In the genomic region with DNA sequence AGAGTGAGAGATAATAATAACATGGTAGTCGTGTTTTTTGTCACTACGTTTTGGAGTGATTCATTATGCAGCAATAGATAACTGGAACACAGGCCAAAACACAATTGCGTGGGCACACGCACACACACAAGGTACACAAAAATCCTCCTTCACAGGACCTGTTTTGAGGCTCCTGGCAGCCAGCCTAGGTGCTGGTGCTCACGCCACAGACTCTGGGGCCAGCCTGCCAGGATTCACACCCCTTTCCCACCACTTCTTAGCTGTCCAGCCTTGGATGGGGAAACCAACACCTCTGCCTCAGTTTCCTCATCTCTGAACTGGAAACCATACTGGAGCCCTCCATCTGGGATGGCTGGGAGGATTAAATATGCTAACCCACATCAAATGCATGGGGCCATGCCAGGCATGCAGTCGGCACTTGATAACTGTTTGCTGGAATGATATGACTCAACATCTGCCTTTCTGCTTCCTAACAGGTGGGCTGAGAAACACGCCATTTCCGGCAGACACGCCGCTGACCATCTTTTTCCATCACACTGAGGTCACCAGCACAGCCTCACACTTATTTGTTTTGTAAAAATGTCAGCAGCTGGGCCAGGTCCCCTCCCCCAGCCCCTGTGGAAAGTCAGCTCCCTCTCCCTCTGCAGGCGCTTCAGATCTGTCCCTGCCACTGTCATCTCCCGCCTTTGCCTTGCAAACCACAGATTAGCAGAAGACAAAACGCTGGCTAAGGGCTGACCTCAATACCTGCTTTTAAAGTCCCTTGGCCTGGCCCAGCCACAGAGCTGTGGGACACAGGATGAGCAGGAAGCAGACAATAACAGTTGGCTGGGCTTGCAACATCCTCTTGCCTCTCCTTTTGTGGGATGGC, we compare ENCODE assay signal across 8 cellular contexts.
DNase-seq lines count a peak whose midpoint lies in the region; ATAC-seq and TF ChIP-seq lines count a peak whose summit lies in the region.

No MANE protein-coding gene starts in this region.

- H3K27ac Mint-ChIP-seq in Calu3 (ENCODE audit: unreplicated experiment) (peak overlapping the region; percentile 39), memory B cell (no peak overlapping the region)
- H3K27ac Mint-ChIP-seq in activated naive CD4-positive, alpha-beta T cell treated with anti-CD3 and anti-CD28 coated beads, Interleukin-2, amount 10 ng/mL, durations not matched to agents 7 days and 5 days = peak overlapping the region; percentile 90

- no peaks in the 10 kb centered on the region for H3K27me3 ChIP-seq in transverse colon

- DNase-seq in Calu3 (peak; percentile 26), memory B cell (ENCODE audit: low spot score in 2 of 2) (no peak), transverse colon (peak; percentile 41), NCI-H1436 (lab: John Stamatoyannopoulos, UW) (no peak)
- DNase-seq in activated naive CD4-positive, alpha-beta T cell treated with anti-CD3 and anti-CD28 coated beads, Interleukin-2, amount 10 ng/mL, durations not matched to agents 7 days and 5 days = peak; percentile 83

- H3K4me1 Mint-ChIP-seq in Calu3 (ENCODE audit: low read depth, unreplicated experiment) (peaks cover 19% of the 10 kb centered on the region), memory B cell (peaks cover 14% of the 10 kb centered on the region)
- H3K4me1 Mint-ChIP-seq in activated naive CD4-positive, alpha-beta T cell treated with anti-CD3 and anti-CD28 coated beads, Interleukin-2, amount 10 ng/mL, durations not matched to agents 7 days and 5 days = peaks cover 51% of the 10 kb centered on the region

- H3K9me3 Mint-ChIP-seq in Calu3 (ENCODE audit: low read depth, unreplicated experiment) = no peaks in the 10 kb centered on the region
- no peaks in the 10 kb centered on the region for H3K9me3 Mint-ChIP-seq in activated naive CD4-positive, alpha-beta T cell treated with anti-CD3 and anti-CD28 coated beads, Interleukin-2, amount 10 ng/mL, durations not matched to agents 7 days and 5 days
- H3K9me3 Mint-ChIP-seq in memory B cell = no peaks in the 10 kb centered on the region

- intact Hi-C loops in Calu3 (cut with micrococcal nuclease; ENCODE audit: unreplicated experiment) = no loop called here
- intact Hi-C loops in transverse colon (cut with DNase I; ENCODE audit: low total_unique reads) = no loop called here

- H3K36me3 ChIP-seq in transverse colon = no peaks in the 10 kb centered on the region

- no peaks in the 10 kb centered on the region for H3K36me3 Mint-ChIP-seq in Calu3 (ENCODE audit: insufficient read depth, unreplicated experiment)
- no peaks in the 10 kb centered on the region for H3K36me3 Mint-ChIP-seq in activated naive CD4-positive, alpha-beta T cell treated with anti-CD3 and anti-CD28 coated beads, Interleukin-2, amount 10 ng/mL, durations not matched to agents 7 days and 5 days
- no peaks in the 10 kb centered on the region for H3K36me3 Mint-ChIP-seq in memory B cell

- TF ChIP-seq CTCF in Calu3 (IDR thresholded peaks at IDR 0.05; ENCODE audit: unreplicated experiment) = no peak
- TF ChIP-seq CTCF in transverse colon (IDR thresholded peaks at IDR 0.05) = no peak

- CTCF ChIA-PET in Calu3 (lab: Charles Lee) = no interaction called here
- CTCF ChIA-PET in activated naive CD4-positive, alpha-beta T cell treated with anti-CD3 and anti-CD28 coated beads, Interleukin-2, amount 10 ng/mL, durations not matched to agents 7 days and 5 days (lab: Charles Lee) = interaction anchor here (1.2 kb wide), 1 partner anchor 43 kb away, joined by 3 read pairs; no protein-coding TSS in a partner anchor

- no peak overlapping the region for H3K4me3 Mint-ChIP-seq in Calu3 (ENCODE audit: low read depth, unreplicated experiment)
- peak overlapping the region; percentile 7 for H3K4me3 Mint-ChIP-seq in activated naive CD4-positive, alpha-beta T cell treated with anti-CD3 and anti-CD28 coated beads, Interleukin-2, amount 10 ng/mL, durations not matched to agents 7 days and 5 days
- no peak overlapping the region for H3K4me3 Mint-ChIP-seq in memory B cell

- ATAC-seq in GM19463 (IDR thresholded peaks at IDR 0.05; ENCODE audit: unreplicated experiment) (peak; percentile 60), HG03521 (IDR thresholded peaks at IDR 0.05; ENCODE audit: unreplicated experiment) (peak; percentile 53), SK-N-SH treated with all-trans-retinoic acid at 6 μM for 48 hours (peak; percentile 49), memory B cell (ENCODE audit: low read depth) (peak; percentile 18)

- H3K4me1 ChIP-seq in transverse colon = no peaks in the 10 kb centered on the region

- no peak for TF ChIP-seq EP300 in transverse colon (IDR thresholded peaks at IDR 0.05; ENCODE audit: low read depth)

- BruUV-seq in Calu3 (replicated peaks; lab: Mats Ljungman, UMichigan) = no TSS peak

- H3K9me3 ChIP-seq in transverse colon = no peaks in the 10 kb centered on the region

- TF ChIP-seq POLR2A in transverse colon (IDR thresholded peaks at IDR 0.05) = no peak

- in situ Hi-C loops in transverse colon (cut with MboI; ENCODE audit: low pct_ligation_motif_present in 1 of 4, low pct_unique_long_range_greater_than_20kb in 1 of 4, low sequenced_read_pairs in 3 of 4) = no loop called here

- WGBS in transverse colon (ENCODE audit: low coverage in 1 of 2), 2 donors = 53% methylated on average over 13 of the region's 13 CpGs; no CpG with 5 or more reads in 1 of the 2 donors

- H3K27ac ChIP-seq in transverse colon = no peak overlapping the region

- H3K27me3 Mint-ChIP-seq in Calu3 (ENCODE audit: unreplicated experiment) (no peaks in the 10 kb centered on the region), memory B cell (no peaks in the 10 kb centered on the region)
- H3K27me3 Mint-ChIP-seq in activated naive CD4-positive, alpha-beta T cell treated with anti-CD3 and anti-CD28 coated beads, Interleukin-2, amount 10 ng/mL, durations not matched to agents 7 days and 5 days = no peaks in the 10 kb centered on the region

- H3K4me3 ChIP-seq in transverse colon = no peak overlapping the region

TF ChIP-seq in SK-N-SH treated with all-trans-retinoic acid at 6 μM for 48 hours, 23 proteins besides CTCF, POLR2A, EP300 and RAD21:
- TF ChIP-seq ZFP30 (CRISPR knock-in tag; IDR thresholded peaks at IDR 0.05) = no peak
- TF ChIP-seq, protein P1, sequence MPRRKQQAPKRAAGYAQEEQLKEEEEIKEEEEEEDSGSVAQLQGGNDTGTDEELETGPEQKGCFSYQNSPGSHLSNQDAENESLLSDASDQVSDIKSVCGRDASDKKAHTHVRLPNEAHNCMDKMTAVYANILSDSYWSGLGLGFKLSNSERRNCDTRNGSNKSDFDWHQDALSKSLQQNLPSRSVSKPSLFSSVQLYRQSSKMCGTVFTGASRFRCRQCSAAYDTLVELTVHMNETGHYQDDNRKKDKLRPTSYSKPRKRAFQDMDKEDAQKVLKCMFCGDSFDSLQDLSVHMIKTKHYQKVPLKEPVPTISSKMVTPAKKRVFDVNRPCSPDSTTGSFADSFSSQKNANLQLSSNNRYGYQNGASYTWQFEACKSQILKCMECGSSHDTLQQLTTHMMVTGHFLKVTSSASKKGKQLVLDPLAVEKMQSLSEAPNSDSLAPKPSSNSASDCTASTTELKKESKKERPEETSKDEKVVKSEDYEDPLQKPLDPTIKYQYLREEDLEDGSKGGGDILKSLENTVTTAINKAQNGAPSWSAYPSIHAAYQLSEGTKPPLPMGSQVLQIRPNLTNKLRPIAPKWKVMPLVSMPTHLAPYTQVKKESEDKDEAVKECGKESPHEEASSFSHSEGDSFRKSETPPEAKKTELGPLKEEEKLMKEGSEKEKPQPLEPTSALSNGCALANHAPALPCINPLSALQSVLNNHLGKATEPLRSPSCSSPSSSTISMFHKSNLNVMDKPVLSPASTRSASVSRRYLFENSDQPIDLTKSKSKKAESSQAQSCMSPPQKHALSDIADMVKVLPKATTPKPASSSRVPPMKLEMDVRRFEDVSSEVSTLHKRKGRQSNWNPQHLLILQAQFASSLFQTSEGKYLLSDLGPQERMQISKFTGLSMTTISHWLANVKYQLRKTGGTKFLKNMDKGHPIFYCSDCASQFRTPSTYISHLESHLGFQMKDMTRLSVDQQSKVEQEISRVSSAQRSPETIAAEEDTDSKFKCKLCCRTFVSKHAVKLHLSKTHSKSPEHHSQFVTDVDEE (CRISPR knock-in tag; IDR thresholded peaks at IDR 0.05) = no peak

Comparison
In these comparisons a context has a peak if more than half of its experiments do, and no peak if none do; other contexts are left out.
1. DNase-seq: peak in Calu3 (single experiment), activated naive CD4-positive, alpha-beta T cell treated with anti-CD3 and anti-CD28 coated beads, Interleukin-2, amount 10 ng/mL, durations not matched to agents 7 days and 5 days (single experiment) and transverse colon (single experiment); none in memory B cell (0 of 2) and NCI-H1436 (single experiment).
2. Peak in every context shown above with its lines, with median percentiles within 50 percentile points of each other: ATAC-seq.